ENCODE assay signal across 31 cellular contexts in genomic region chr2:59008950-59009349, GRCh38.
"Had no signal": no experiment of that assay in that cellular context is flagged by ENCODE, and none has a peak within 500 bp of the region (broad histone marks: within the 10 kb centered on the region; RNA-seq: fewer than 3 reads in every experiment).

No MANE protein-coding gene starts in this region.

- ATAC-seq: activated naive CD4-positive, alpha-beta T cell treated with anti-CD3 and anti-CD28 coated beads, Interleukin-2, amount 50 U/mL, for 72 hours; activated naive CD8-positive, alpha-beta T cell treated with anti-CD3 and anti-CD28 coated beads, Interleukin-2, amount 50 U/mL, for 24 hours; activated T-cell treated with anti-CD3 and anti-CD28 coated beads, Interleukin-2, amount 50 U/mL, for 4 hours; activated T-cell treated with anti-CD3 and anti-CD28 coated beads, Interleukin-2, amount 50 U/mL, for 72 hours; activated T-helper 17 cell treated with anti-CD3 and anti-CD28 coated beads, Interleukin-2, amount 50 U/mL, for 72 hours; body of pancreas had no signal

- H3K9me3 ChIP-seq: adrenal gland, ascending aorta, body of pancreas had no signal

- H3K4me3 ChIP-seq: adrenal gland, ascending aorta, body of pancreas, breast epithelium, cardiac muscle cell had no signal

- H3K4me1 ChIP-seq: adrenal gland, ascending aorta, body of pancreas, breast epithelium had no signal

- H3K27ac ChIP-seq: adrenal gland, ascending aorta, body of pancreas, brain microvascular endothelial cell, breast epithelium, cardiac muscle cell had no signal

- H3K27me3 ChIP-seq: adrenal gland, ascending aorta, body of pancreas, brain microvascular endothelial cell, breast epithelium, cardiac muscle cell had no signal

- DNase-seq: activated effector memory CD4-positive, alpha-beta T cell treated with anti-CD3 and anti-CD28 coated beads, Interleukin-2, amount 50 U/mL, for 16 hours; activated effector memory CD4-positive, alpha-beta T cell treated with Interleukin-2 at 50 U/mL for 16 hours; activated gamma-delta T cell; activated gamma-delta T cell treated with Interleukin-2 at 50 U/mL for 16 hours; activated naive CD4-positive, alpha-beta T cell; activated naive CD4-positive, alpha-beta T cell treated with anti-CD3 and anti-CD28 coated beads for 36 hours; activated naive CD4-positive, alpha-beta T cell treated with anti-CD3 and anti-CD28 coated beads, Interleukin-2, amount 10 ng/mL, durations not matched to agents 7 days and 5 days; activated naive CD4-positive, alpha-beta T cell treated with anti-CD3 and anti-CD28 coated beads, Interleukin-2, amount 50 U/mL, for 16 hours; activated naive CD4-positive, alpha-beta T cell treated with Interleukin-2 at 50 U/mL for 16 hours; activated naive CD8-positive, alpha-beta T cell treated with anti-CD3 and anti-CD28 coated beads for 36 hours; activated naive CD8-positive, alpha-beta T cell treated with anti-CD3 and anti-CD28 coated beads, Interleukin-2, amount 10 ng/mL, durations not matched to agents 7 days and 5 days; activated naive CD8-positive, alpha-beta T cell treated with anti-CD3 and anti-CD28 coated beads, Interleukin-2, amount 50 U/mL, for 24 hours; activated T-cell treated with anti-CD3 and anti-CD28 coated beads, Interleukin-2, amount 50 U/mL, for 24 hours; activated T-cell treated with anti-CD3 and anti-CD28 coated beads, Interleukin-2, amount 50 U/mL, for 4 hours; activated T-cell treated with anti-CD3 and anti-CD28 coated beads, Interleukin-2, amount 50 U/mL, for 48 hours; activated T-cell treated with anti-CD3 and anti-CD28 coated beads, Interleukin-2, amount 50 U/mL, for 72 hours; adrenal gland; amniotic stem cell; amygdala; anterior cingulate cortex; aorta; body of pancreas; brain microvascular endothelial cell; caudate nucleus; central memory CD4-positive, alpha-beta T cell; cerebellar nuclear complex had no signal

- H3K36me3 ChIP-seq: adrenal gland, ascending aorta, brain microvascular endothelial cell, breast epithelium, cardiac muscle cell had no signal
